In genomic region chr6:35259194-35259945, GRCh38 we compare ENCODE assay signal across 1 cellular context.
TF ChIP-seq lines count a peak whose summit lies in the region.

ZNF76 (plus strand) TSS chr6:35259735; CDS start chr6:35281152, 21,417 bp downstream.

TF ChIP-seq in WTC11, 78 proteins besides CTCF, POLR2A, EP300 and RAD21 (continued from another document and continues in another):
- TF ChIP-seq, protein P1, sequence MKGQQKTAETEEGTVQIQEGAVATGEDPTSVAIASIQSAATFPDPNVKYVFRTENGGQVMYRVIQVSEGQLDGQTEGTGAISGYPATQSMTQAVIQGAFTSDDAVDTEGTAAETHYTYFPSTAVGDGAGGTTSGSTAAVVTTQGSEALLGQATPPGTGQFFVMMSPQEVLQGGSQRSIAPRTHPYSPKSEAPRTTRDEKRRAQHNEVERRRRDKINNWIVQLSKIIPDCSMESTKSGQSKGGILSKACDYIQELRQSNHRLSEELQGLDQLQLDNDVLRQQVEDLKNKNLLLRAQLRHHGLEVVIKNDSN (CRISPR knock-in tag; IDR thresholded peaks at IDR 0.05), result peak; percentile 62; the same call in 1 of the 2 replicates
- TF ChIP-seq ZNF121 (CRISPR knock-in tag; IDR thresholded peaks at IDR 0.05) (no peak), ZNF512 (CRISPR knock-in tag; IDR thresholded peaks at IDR 0.05; ENCODE audit: borderline replicate concordance) (no peak), EMX1 (CRISPR knock-in tag; IDR thresholded peaks at IDR 0.05) (no peak), NFATC4 (CRISPR knock-in tag; IDR thresholded peaks at IDR 0.05) (no peak), ZNF138 (CRISPR knock-in tag; conservative IDR thresholded peaks at IDR 0.05) (no peak), RELA (CRISPR knock-in tag; IDR thresholded peaks at IDR 0.05; ENCODE audit: borderline replicate concordance) (no peak; the same call in 1 of the 2 replicates), ZNF263 (CRISPR knock-in tag; IDR thresholded peaks at IDR 0.05; ENCODE audit: low read depth) (no peak), ZNF396 (CRISPR knock-in tag; IDR thresholded peaks at IDR 0.05; ENCODE audit: borderline replicate concordance) (no peak), NR2C2 (CRISPR knock-in tag; IDR thresholded peaks at IDR 0.05) (peak; percentile 77; the same call in 1 of the 2 replicates), FOXK1 (CRISPR knock-in tag; IDR thresholded peaks at IDR 0.05) (peak; percentile 34), TCF7 (CRISPR knock-in tag; IDR thresholded peaks at IDR 0.05; ENCODE audit: low read depth) (no peak), ZNF423 (CRISPR knock-in tag; IDR thresholded peaks at IDR 0.05) (no peak), TP53 (CRISPR knock-in tag; IDR thresholded peaks at IDR 0.05) (no peak), NR3C1 (CRISPR knock-in tag; conservative IDR thresholded peaks at IDR 0.05; ENCODE audit: low read depth) (no peak), ZNF281 (CRISPR knock-in tag; IDR thresholded peaks at IDR 0.05) (peak; percentile 98), MYBL2 (CRISPR knock-in tag; IDR thresholded peaks at IDR 0.05) (peak; percentile 87), NFYB (CRISPR knock-in tag; conservative IDR thresholded peaks at IDR 0.05; ENCODE audit: low read depth) (0 out of 2 replicates have a peak, but pooled peaks have one; percentile 13), IRF2 (CRISPR knock-in tag; IDR thresholded peaks at IDR 0.05; ENCODE audit: borderline replicate concordance, low read depth) (no peak), RORB (CRISPR knock-in tag; IDR thresholded peaks at IDR 0.05) (no peak), TEAD1 (CRISPR knock-in tag; IDR thresholded peaks at IDR 0.05) (peak; percentile 50; the same call in 1 of the 2 replicates), ZNF532 (CRISPR knock-in tag; IDR thresholded peaks at IDR 0.05; ENCODE audit: borderline replicate concordance) (no peak), KAT7 (CRISPR knock-in tag; IDR thresholded peaks at IDR 0.05; ENCODE audit: borderline replicate concordance) (peak; percentile 39; the same call in 1 of the 2 replicates), SMAD4 (CRISPR knock-in tag; IDR thresholded peaks at IDR 0.05) (no peak), NR1H2 (CRISPR knock-in tag; IDR thresholded peaks at IDR 0.05) (no peak), ZNF317 (CRISPR knock-in tag; IDR thresholded peaks at IDR 0.05; ENCODE audit: borderline replicate concordance, low read depth) (0 out of 2 replicates have a peak, but pooled peaks have one; percentile 38), GTF2I (CRISPR knock-in tag; conservative IDR thresholded peaks at IDR 0.05) (no peak), ZNF416 (CRISPR knock-in tag; IDR thresholded peaks at IDR 0.05) (peak; percentile 89), ZBTB21 (CRISPR knock-in tag; IDR thresholded peaks at IDR 0.05; ENCODE audit: borderline replicate concordance) (no peak), MLX (CRISPR knock-in tag; IDR thresholded peaks at IDR 0.05) (no peak), JUN (CRISPR knock-in tag; IDR thresholded peaks at IDR 0.05) (no peak; the same call in 1 of the 2 replicates), ETV6 (CRISPR knock-in tag; IDR thresholded peaks at IDR 0.05) (peak; percentile 84; the same call in 1 of the 2 replicates), E2F1 (CRISPR knock-in tag; IDR thresholded peaks at IDR 0.05) (0 out of 2 replicates have a peak, but pooled peaks have one; percentile 18), ELF4 (CRISPR knock-in tag; IDR thresholded peaks at IDR 0.05; ENCODE audit: low read depth) (no peak; the same call in 1 of the 2 replicates), USF2 (CRISPR knock-in tag; IDR thresholded peaks at IDR 0.05) (peak; percentile 45)
- TF ChIP-seq, protein P2, sequence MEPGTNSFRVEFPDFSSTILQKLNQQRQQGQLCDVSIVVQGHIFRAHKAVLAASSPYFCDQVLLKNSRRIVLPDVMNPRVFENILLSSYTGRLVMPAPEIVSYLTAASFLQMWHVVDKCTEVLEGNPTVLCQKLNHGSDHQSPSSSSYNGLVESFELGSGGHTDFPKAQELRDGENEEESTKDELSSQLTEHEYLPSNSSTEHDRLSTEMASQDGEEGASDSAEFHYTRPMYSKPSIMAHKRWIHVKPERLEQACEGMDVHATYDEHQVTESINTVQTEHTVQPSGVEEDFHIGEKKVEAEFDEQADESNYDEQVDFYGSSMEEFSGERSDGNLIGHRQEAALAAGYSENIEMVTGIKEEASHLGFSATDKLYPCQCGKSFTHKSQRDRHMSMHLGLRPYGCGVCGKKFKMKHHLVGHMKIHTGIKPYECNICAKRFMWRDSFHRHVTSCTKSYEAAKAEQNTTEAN (CRISPR knock-in tag; IDR thresholded peaks at IDR 0.05), result peak; percentile 55; the same call in 1 of the 2 replicates
- TF ChIP-seq, protein P3, sequence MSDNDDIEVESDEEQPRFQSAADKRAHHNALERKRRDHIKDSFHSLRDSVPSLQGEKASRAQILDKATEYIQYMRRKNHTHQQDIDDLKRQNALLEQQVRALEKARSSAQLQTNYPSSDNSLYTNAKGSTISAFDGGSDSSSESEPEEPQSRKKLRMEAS (CRISPR knock-in tag; IDR thresholded peaks at IDR 0.05), result peak; percentile 87; the same call in 1 of the 2 replicates
- TF ChIP-seq, protein P4, sequence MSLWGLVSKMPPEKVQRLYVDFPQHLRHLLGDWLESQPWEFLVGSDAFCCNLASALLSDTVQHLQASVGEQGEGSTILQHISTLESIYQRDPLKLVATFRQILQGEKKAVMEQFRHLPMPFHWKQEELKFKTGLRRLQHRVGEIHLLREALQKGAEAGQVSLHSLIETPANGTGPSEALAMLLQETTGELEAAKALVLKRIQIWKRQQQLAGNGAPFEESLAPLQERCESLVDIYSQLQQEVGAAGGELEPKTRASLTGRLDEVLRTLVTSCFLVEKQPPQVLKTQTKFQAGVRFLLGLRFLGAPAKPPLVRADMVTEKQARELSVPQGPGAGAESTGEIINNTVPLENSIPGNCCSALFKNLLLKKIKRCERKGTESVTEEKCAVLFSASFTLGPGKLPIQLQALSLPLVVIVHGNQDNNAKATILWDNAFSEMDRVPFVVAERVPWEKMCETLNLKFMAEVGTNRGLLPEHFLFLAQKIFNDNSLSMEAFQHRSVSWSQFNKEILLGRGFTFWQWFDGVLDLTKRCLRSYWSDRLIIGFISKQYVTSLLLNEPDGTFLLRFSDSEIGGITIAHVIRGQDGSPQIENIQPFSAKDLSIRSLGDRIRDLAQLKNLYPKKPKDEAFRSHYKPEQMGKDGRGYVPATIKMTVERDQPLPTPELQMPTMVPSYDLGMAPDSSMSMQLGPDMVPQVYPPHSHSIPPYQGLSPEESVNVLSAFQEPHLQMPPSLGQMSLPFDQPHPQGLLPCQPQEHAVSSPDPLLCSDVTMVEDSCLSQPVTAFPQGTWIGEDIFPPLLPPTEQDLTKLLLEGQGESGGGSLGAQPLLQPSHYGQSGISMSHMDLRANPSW (CRISPR knock-in tag; conservative IDR thresholded peaks at IDR 0.05; ENCODE audit: low read depth), result no peak
- TF ChIP-seq, protein P5, sequence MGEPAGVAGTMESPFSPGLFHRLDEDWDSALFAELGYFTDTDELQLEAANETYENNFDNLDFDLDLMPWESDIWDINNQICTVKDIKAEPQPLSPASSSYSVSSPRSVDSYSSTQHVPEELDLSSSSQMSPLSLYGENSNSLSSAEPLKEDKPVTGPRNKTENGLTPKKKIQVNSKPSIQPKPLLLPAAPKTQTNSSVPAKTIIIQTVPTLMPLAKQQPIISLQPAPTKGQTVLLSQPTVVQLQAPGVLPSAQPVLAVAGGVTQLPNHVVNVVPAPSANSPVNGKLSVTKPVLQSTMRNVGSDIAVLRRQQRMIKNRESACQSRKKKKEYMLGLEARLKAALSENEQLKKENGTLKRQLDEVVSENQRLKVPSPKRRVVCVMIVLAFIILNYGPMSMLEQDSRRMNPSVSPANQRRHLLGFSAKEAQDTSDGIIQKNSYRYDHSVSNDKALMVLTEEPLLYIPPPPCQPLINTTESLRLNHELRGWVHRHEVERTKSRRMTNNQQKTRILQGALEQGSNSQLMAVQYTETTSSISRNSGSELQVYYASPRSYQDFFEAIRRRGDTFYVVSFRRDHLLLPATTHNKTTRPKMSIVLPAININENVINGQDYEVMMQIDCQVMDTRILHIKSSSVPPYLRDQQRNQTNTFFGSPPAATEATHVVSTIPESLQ (CRISPR knock-in tag; IDR thresholded peaks at IDR 0.05), result no peak
